ENCODE assay signal across 1 cellular context in genomic region chr19:51607920-51608562, GRCh38.
TF ChIP-seq lines count a peak whose summit lies in the region.

No MANE protein-coding gene starts in this region.

TF ChIP-seq in K562, 482 proteins besides CTCF, POLR2A, EP300 and RAD21 (continued from another document and continues in another):
- 0 out of 2 replicates have a peak, but pooled peaks have one; percentile 60 for TF ChIP-seq JUN (IDR thresholded peaks at IDR 0.05; ENCODE audit: borderline replicate concordance, low read depth, low read length)
- TF ChIP-seq JUN (CRISPR knock-in tag; IDR thresholded peaks at IDR 0.05; ENCODE audit: borderline replicate concordance) = peak; percentile 59; the same call in 1 of the 2 replicates
- TF ChIP-seq KLF13 (tag; IDR thresholded peaks at IDR 0.05; ENCODE audit: borderline replicate concordance, low read depth) = 0 out of 2 replicates have a peak, but pooled peaks have one; percentile 32
- TF ChIP-seq TRIM28 (IDR thresholded peaks at IDR 0.05) = 0 out of 2 replicates have a peak, but pooled peaks have one; percentile 29
- TF ChIP-seq RBM39 (optimal IDR thresholded peaks at IDR 0.05; ENCODE audit: low read depth, low read length) = peak; percentile 30
- no peak for TF ChIP-seq JUNB (CRISPR knock-in tag; conservative IDR thresholded peaks at IDR 0.05)
- no peak for TF ChIP-seq PHF20 (IDR thresholded peaks at IDR 0.05; ENCODE audit: partially characterized antibody)
- TF ChIP-seq HDAC1 (IDR thresholded peaks at IDR 0.05) = peak in 1 of 2 experiments; percentile 84; a peak in 2 of 4 replicates
- no peak for TF ChIP-seq RBM25 (IDR thresholded peaks at IDR 0.05; ENCODE audit: low read depth, low read length, severe bottlenecking)
- TF ChIP-seq, protein P1, sequence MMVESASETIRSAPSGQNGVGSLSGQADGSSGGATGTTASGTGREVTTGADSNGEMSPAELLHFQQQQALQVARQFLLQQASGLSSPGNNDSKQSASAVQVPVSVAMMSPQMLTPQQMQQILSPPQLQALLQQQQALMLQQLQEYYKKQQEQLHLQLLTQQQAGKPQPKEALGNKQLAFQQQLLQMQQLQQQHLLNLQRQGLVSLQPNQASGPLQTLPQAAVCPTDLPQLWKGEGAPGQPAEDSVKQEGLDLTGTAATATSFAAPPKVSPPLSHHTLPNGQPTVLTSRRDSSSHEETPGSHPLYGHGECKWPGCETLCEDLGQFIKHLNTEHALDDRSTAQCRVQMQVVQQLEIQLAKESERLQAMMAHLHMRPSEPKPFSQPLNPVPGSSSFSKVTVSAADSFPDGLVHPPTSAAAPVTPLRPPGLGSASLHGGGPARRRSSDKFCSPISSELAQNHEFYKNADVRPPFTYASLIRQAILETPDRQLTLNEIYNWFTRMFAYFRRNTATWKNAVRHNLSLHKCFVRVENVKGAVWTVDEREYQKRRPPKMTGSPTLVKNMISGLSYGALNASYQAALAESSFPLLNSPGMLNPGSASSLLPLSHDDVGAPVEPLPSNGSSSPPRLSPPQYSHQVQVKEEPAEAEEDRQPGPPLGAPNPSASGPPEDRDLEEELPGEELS (CRISPR knock-in tag; IDR thresholded peaks at IDR 0.05; ENCODE audit: borderline replicate concordance) = peak; percentile 93; the same call in 1 of the 2 replicates
- TF ChIP-seq SMAD2 (IDR thresholded peaks at IDR 0.05; ENCODE audit: low read depth, low read length) = no peak
- TF ChIP-seq ZFP36 (IDR thresholded peaks at IDR 0.05; ENCODE audit: low read depth, low read length, partially characterized antibody) = peak; percentile 45
- TF ChIP-seq, protein P2, sequence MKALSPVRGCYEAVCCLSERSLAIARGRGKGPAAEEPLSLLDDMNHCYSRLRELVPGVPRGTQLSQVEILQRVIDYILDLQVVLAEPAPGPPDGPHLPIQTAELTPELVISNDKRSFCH (CRISPR knock-in tag; IDR thresholded peaks at IDR 0.05) = no peak
- TF ChIP-seq, protein P2 (tag; IDR thresholded peaks at IDR 0.05) = peak; percentile 64; the same call in 1 of the 2 replicates
- no peak for TF ChIP-seq IRF2 (CRISPR knock-in tag; IDR thresholded peaks at IDR 0.05)
- peak; percentile 51 for TF ChIP-seq TEAD4 (IDR thresholded peaks at IDR 0.05; ENCODE audit: low read length)
- TF ChIP-seq TEAD4 (CRISPR knock-in tag; IDR thresholded peaks at IDR 0.05; ENCODE audit: borderline replicate concordance) = peak; percentile 93
- TF ChIP-seq ZNF384 (IDR thresholded peaks at IDR 0.05; ENCODE audit: low read depth, low read length) = 0 out of 2 replicates have a peak, but pooled peaks have one; percentile 35
- TF ChIP-seq MIER1 (IDR thresholded peaks at IDR 0.05; ENCODE audit: low read depth) = peak; percentile 99
- TF ChIP-seq, protein P3, sequence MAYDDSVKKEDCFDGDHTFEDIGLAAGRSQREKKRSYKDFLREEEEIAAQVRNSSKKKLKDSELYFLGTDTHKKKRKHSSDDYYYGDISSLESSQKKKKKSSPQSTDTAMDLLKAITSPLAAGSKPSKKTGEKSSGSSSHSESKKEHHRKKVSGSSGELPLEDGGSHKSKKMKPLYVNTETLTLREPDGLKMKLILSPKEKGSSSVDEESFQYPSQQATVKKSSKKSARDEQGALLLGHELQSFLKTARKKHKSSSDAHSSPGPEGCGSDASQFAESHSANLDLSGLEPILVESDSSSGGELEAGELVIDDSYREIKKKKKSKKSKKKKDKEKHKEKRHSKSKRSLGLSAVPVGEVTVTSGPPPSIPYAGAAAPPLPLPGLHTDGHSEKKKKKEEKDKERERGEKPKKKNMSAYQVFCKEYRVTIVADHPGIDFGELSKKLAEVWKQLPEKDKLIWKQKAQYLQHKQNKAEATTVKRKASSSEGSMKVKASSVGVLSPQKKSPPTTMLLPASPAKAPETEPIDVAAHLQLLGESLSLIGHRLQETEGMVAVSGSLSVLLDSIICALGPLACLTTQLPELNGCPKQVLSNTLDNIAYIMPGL (CRISPR knock-in tag; IDR thresholded peaks at IDR 0.05) = peak; percentile 86
- TF ChIP-seq ESRRA (IDR thresholded peaks at IDR 0.05; ENCODE audit: borderline replicate concordance, low read depth) = peak; percentile 34; the same call in 1 of the 2 replicates
- TF ChIP-seq ZNF583 (CRISPR knock-in tag; IDR thresholded peaks at IDR 0.05) = 0 out of 2 replicates have a peak, but pooled peaks have one; percentile 32
- peak; percentile 87 to 95; a peak in 3 of 4 replicates for TF ChIP-seq SIN3A (IDR thresholded peaks at IDR 0.05; ENCODE audit: borderline replicate concordance in 2 of 2, control insufficient read depth in 1 of 2, low read depth in 2 of 2, low read length in 2 of 2)
- no peak for TF ChIP-seq ETV6 (IDR thresholded peaks at IDR 0.05; ENCODE audit: borderline replicate concordance in 1 of 2, low read depth in 2 of 2, low read length in 1 of 2)
- TF ChIP-seq ETV6 (CRISPR knock-in tag; IDR thresholded peaks at IDR 0.05; ENCODE audit: borderline replicate concordance) = peak; percentile 61; the same call in 1 of the 2 replicates
- TF ChIP-seq CLOCK (CRISPR knock-in tag; IDR thresholded peaks at IDR 0.05; ENCODE audit: borderline replicate concordance) = no peak
- no peak for TF ChIP-seq CBFB (CRISPR knock-in tag; IDR thresholded peaks at IDR 0.05)
- TF ChIP-seq MTA2 (IDR thresholded peaks at IDR 0.05; ENCODE audit: low read depth) = no peak
- TF ChIP-seq, protein P4, sequence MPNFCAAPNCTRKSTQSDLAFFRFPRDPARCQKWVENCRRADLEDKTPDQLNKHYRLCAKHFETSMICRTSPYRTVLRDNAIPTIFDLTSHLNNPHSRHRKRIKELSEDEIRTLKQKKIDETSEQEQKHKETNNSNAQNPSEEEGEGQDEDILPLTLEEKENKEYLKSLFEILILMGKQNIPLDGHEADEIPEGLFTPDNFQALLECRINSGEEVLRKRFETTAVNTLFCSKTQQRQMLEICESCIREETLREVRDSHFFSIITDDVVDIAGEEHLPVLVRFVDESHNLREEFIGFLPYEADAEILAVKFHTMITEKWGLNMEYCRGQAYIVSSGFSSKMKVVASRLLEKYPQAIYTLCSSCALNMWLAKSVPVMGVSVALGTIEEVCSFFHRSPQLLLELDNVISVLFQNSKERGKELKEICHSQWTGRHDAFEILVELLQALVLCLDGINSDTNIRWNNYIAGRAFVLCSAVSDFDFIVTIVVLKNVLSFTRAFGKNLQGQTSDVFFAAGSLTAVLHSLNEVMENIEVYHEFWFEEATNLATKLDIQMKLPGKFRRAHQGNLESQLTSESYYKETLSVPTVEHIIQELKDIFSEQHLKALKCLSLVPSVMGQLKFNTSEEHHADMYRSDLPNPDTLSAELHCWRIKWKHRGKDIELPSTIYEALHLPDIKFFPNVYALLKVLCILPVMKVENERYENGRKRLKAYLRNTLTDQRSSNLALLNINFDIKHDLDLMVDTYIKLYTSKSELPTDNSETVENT (CRISPR knock-in tag; IDR thresholded peaks at IDR 0.05) = no peak
- TF ChIP-seq NCOA6 (IDR thresholded peaks at IDR 0.05) = peak; percentile 66; the same call in 1 of the 2 replicates
- TF ChIP-seq ZNF408 (CRISPR knock-in tag; IDR thresholded peaks at IDR 0.05; ENCODE audit: low read depth) = no peak
- TF ChIP-seq XRCC5 (IDR thresholded peaks at IDR 0.05; ENCODE audit: low read depth, low read length) = peak; percentile 98
- peak; percentile 90 for TF ChIP-seq E2F1 (CRISPR knock-in tag; IDR thresholded peaks at IDR 0.05)
- TF ChIP-seq KDM2B (CRISPR knock-in tag; IDR thresholded peaks at IDR 0.05) = no peak
- TF ChIP-seq, protein P5, sequence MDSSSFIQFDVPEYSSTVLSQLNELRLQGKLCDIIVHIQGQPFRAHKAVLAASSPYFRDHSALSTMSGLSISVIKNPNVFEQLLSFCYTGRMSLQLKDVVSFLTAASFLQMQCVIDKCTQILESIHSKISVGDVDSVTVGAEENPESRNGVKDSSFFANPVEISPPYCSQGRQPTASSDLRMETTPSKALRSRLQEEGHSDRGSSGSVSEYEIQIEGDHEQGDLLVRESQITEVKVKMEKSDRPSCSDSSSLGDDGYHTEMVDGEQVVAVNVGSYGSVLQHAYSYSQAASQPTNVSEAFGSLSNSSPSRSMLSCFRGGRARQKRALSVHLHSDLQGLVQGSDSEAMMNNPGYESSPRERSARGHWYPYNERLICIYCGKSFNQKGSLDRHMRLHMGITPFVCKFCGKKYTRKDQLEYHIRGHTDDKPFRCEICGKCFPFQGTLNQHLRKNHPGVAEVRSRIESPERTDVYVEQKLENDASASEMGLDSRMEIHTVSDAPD (CRISPR knock-in tag; IDR thresholded peaks at IDR 0.05) = no peak
- TF ChIP-seq THRAP3 (IDR thresholded peaks at IDR 0.05; ENCODE audit: borderline replicate concordance) = no peak
- peak; percentile 51 to 96; a peak in 2 of 4 replicates for TF ChIP-seq MAZ (CRISPR knock-in tag; conservative IDR thresholded peaks at IDR 0.05 in 1 of 2, IDR thresholded peaks at IDR 0.05 in 1 of 2)
- no peak for TF ChIP-seq ZBTB17 (CRISPR knock-in tag; IDR thresholded peaks at IDR 0.05)
- TF ChIP-seq HDAC2 (IDR thresholded peaks at IDR 0.05) = peak; percentile 81; the same call in 1 of the 2 replicates
- TF ChIP-seq NELFE (IDR thresholded peaks at IDR 0.05; ENCODE audit: insufficient read depth, insufficient read length) = no peak
- no peak for TF ChIP-seq ZNF778 (CRISPR knock-in tag; IDR thresholded peaks at IDR 0.05)
- TF ChIP-seq YY1 (IDR thresholded peaks at IDR 0.05; ENCODE audit: borderline replicate concordance in 1 of 3, control insufficient read depth in 1 of 3, extremely low read depth in 1 of 3, insufficient read depth in 3 of 3, insufficient read length in 1 of 3, insufficient replicate concordance in 2 of 3, low read depth in 1 of 3, low read length in 2 of 3) = peak in 1 of 3 experiments; percentile 74
- TF ChIP-seq, protein P6, sequence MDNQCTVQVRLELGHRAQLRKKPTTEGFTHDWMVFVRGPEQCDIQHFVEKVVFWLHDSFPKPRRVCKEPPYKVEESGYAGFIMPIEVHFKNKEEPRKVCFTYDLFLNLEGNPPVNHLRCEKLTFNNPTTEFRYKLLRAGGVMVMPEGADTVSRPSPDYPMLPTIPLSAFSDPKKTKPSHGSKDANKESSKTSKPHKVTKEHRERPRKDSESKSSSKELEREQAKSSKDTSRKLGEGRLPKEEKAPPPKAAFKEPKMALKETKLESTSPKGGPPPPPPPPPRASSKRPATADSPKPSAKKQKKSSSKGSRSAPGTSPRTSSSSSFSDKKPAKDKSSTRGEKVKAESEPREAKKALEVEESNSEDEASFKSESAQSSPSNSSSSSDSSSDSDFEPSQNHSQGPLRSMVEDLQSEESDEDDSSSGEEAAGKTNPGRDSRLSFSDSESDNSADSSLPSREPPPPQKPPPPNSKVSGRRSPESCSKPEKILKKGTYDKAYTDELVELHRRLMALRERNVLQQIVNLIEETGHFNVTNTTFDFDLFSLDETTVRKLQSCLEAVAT (IDR thresholded peaks at IDR 0.05) = no peak; a peak in 1 of 4 replicates
- no peak for TF ChIP-seq ZNF3 (CRISPR knock-in tag; IDR thresholded peaks at IDR 0.05)
- no peak for TF ChIP-seq GTF3C2 (IDR thresholded peaks at IDR 0.05; ENCODE audit: borderline replicate concordance, extremely low read depth, insufficient read length)
- peak; percentile 84; the same call in 1 of the 2 replicates for TF ChIP-seq TGIF2 (CRISPR knock-in tag; IDR thresholded peaks at IDR 0.05)
- TF ChIP-seq ZNF175 (CRISPR knock-in tag; IDR thresholded peaks at IDR 0.05; ENCODE audit: low read depth) = peak; percentile 42; the same call in 1 of the 2 replicates
- no peak for TF ChIP-seq RBM34 (IDR thresholded peaks at IDR 0.05; ENCODE audit: borderline replicate concordance, insufficient read depth, low read length)
- TF ChIP-seq GTF2A2 (tag; IDR thresholded peaks at IDR 0.05) = no peak
